8 cellular contexts compared by ENCODE assay signal in the genomic region with DNA sequence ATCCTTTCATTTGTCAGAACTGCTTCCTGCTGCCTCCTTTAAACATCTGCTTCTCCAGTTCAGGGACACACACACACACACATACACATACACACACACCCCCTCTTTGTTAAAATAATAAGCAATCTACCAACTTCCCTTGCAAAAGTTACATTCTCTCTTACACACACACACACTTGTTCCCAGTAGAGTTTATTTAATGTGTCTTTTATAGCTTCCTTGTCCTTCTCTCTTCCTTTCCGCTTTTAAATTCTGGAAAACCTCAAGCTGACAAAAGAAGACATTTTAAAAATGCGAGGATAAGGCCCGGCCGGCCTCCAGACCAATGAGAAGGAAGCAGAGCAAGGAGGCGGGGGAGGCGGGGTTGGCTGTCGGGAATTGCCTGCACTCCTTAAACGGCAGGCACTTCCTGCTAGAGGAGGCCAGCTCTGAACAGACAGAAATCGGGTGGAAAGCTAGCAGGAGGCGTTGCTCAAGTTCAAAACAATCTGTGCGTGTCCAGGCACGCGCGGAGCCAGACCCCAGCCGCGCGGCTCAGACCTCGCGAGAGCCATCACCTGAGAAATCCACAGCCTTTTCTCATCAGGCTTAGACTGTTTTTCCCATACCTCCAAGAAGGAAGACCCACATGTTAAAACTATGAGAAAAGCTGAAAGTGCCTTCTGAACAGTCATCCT.
DNase-seq lines count a peak whose midpoint lies in the region; ATAC-seq, FAIRE-seq and TF ChIP-seq lines count a peak whose summit lies in the region.

No MANE protein-coding gene starts in this region.

- CTCF ChIA-PET in WTC11 (lab: Charles Lee), result interaction anchor here (0.6 to 5.2 kb wide), 10 partner anchors 12 to 197 kb away, joined by 3 to 47 read pairs (median 4); a partner anchor contains a TSS

- POLR2A ChIA-PET in WTC11 (lab: Charles Lee), result interaction anchor here (1.0 to 2.3 kb wide), 3 partner anchors 10 to 146 kb away, joined by 3 to 8 read pairs (median 3); a partner anchor contains a TSS

- H3K4me3 Mint-ChIP-seq in WTC11, result peak overlapping the region; percentile 64
- peak overlapping the region; percentile 86 to 98 (median 89) for H3K4me3 Mint-ChIP-seq in immature natural killer cell

- no peak for FAIRE-seq in small intestine (lab: Jason Lieb, UNC)

- DNase-seq in A172 (ENCODE audit: low spot score) (peak; percentile 92), NCI-H2196 (lab: John Stamatoyannopoulos, UW; ENCODE audit: unreplicated experiment) (peak; percentile 89), WTC11 (ENCODE audit: low spot score) (peak; percentile 85), cardiac fibroblast (ENCODE audit: low read depth in 2 of 2) (peak; percentile 98 to 99), immature natural killer cell (peak; percentile 64 to 70 (median 69)), small intestine (peak; percentile 90)

- H3K27me3 ChIP-seq in small intestine (ENCODE audit: control insufficient read depth in 2 of 2, insufficient read depth in 2 of 2, low read length in 2 of 2), result no peaks in the 10 kb centered on the region

- H3K27ac ChIP-seq in small intestine (ENCODE audit: low read depth in 1 of 2, low read length in 1 of 2), result peak overlapping the region; percentile 53 to 95

- no peaks in the 10 kb centered on the region for H3K36me3 ChIP-seq in small intestine (ENCODE audit: control insufficient read depth in 2 of 2, insufficient read depth in 2 of 2, low read length in 2 of 2)

- no peaks in the 10 kb centered on the region for H3K9me3 ChIP-seq in small intestine (ENCODE audit: control insufficient read depth, low read depth)

- no peaks in the 10 kb centered on the region for H3K27me3 Mint-ChIP-seq in WTC11 (ENCODE audit: low read depth)
- H3K27me3 Mint-ChIP-seq in immature natural killer cell (ENCODE audit: low read depth in 3 of 3), result peaks cover 0 to 2% (median 0%) of the 10 kb centered on the region in 3 donors

- TF ChIP-seq CTCF in WTC11 (IDR thresholded peaks at IDR 0.05) (no peak), cardiac fibroblast (IDR thresholded peaks at IDR 0.05; ENCODE audit: low read depth, low read length) (no peak)

- ATAC-seq in GM18520 (IDR thresholded peaks at IDR 0.05; ENCODE audit: unreplicated experiment) (peak; percentile 92), HG03045 (IDR thresholded peaks at IDR 0.05; ENCODE audit: unreplicated experiment) (peak; percentile 94), WTC11 (peak; percentile 98)

- H3K4me3 ChIP-seq in cardiac fibroblast (replicated peaks in 1 of 2; ENCODE audit: low read depth in 2 of 2, low read length in 2 of 2), result peak overlapping the region in 1 of 2 donors; percentile 44
- H3K4me3 ChIP-seq in small intestine (ENCODE audit: low read depth in 1 of 2, low read length in 2 of 2), result peak overlapping the region; percentile 42 to 44

- no peaks in the 10 kb centered on the region for H3K36me3 Mint-ChIP-seq in WTC11
- no peaks in the 10 kb centered on the region for H3K36me3 Mint-ChIP-seq in immature natural killer cell

- H3K27ac Mint-ChIP-seq in WTC11, result peak overlapping the region; percentile 99
- peak overlapping the region; percentile 60 to 90 (median 81) for H3K27ac Mint-ChIP-seq in immature natural killer cell

- H3K4me1 Mint-ChIP-seq in WTC11 (peaks cover 39% of the 10 kb centered on the region), immature natural killer cell (peaks cover 39 to 46% of the 10 kb centered on the region in 2 donors)

- H3K9me3 Mint-ChIP-seq in WTC11, result no peaks in the 10 kb centered on the region
- H3K9me3 Mint-ChIP-seq in immature natural killer cell, result no peaks in the 10 kb centered on the region

- peaks cover 0 to 8% of the 10 kb centered on the region in 2 donors for H3K4me1 ChIP-seq in small intestine (ENCODE audit: control insufficient read depth in 2 of 2, insufficient read depth in 1 of 2, low read depth in 1 of 2, low read length in 1 of 2)

- 0 to 2% (median 1%) methylated on average over 19 of the region's 19 CpGs for WGBS in small intestine, 3 donors

TF ChIP-seq in WTC11, 78 proteins besides CTCF, POLR2A, EP300 and RAD21 (continues in another document):
- TF ChIP-seq ZNF671 (CRISPR knock-in tag; IDR thresholded peaks at IDR 0.05) (no peak), MXD4 (CRISPR knock-in tag; IDR thresholded peaks at IDR 0.05; ENCODE audit: borderline replicate concordance) (no peak), SP1 (CRISPR knock-in tag; conservative IDR thresholded peaks at IDR 0.05) (peak; percentile 41; the same call in 1 of the 2 replicates), ESRRA (CRISPR knock-in tag; IDR thresholded peaks at IDR 0.05; ENCODE audit: borderline replicate concordance) (no peak), KAT7 (CRISPR knock-in tag; IDR thresholded peaks at IDR 0.05; ENCODE audit: borderline replicate concordance) (no peak), MYBL2 (CRISPR knock-in tag; IDR thresholded peaks at IDR 0.05) (peak; percentile 46; the same call in 1 of the 2 replicates), IRF2 (CRISPR knock-in tag; IDR thresholded peaks at IDR 0.05; ENCODE audit: borderline replicate concordance, low read depth) (no peak)
- TF ChIP-seq, protein P1, sequence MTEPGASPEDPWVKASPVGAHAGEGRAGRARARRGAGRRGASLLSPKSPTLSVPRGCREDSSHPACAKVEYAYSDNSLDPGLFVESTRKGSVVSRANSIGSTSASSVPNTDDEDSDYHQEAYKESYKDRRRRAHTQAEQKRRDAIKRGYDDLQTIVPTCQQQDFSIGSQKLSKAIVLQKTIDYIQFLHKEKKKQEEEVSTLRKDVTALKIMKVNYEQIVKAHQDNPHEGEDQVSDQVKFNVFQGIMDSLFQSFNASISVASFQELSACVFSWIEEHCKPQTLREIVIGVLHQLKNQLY (CRISPR knock-in tag; IDR thresholded peaks at IDR 0.05), result no peak
- TF ChIP-seq, protein P2, sequence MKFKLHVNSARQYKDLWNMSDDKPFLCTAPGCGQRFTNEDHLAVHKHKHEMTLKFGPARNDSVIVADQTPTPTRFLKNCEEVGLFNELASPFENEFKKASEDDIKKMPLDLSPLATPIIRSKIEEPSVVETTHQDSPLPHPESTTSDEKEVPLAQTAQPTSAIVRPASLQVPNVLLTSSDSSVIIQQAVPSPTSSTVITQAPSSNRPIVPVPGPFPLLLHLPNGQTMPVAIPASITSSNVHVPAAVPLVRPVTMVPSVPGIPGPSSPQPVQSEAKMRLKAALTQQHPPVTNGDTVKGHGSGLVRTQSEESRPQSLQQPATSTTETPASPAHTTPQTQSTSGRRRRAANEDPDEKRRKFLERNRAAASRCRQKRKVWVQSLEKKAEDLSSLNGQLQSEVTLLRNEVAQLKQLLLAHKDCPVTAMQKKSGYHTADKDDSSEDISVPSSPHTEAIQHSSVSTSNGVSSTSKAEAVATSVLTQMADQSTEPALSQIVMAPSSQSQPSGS (CRISPR knock-in tag; IDR thresholded peaks at IDR 0.05; ENCODE audit: borderline replicate concordance, low read depth), result no peak
- TF ChIP-seq, protein P3, sequence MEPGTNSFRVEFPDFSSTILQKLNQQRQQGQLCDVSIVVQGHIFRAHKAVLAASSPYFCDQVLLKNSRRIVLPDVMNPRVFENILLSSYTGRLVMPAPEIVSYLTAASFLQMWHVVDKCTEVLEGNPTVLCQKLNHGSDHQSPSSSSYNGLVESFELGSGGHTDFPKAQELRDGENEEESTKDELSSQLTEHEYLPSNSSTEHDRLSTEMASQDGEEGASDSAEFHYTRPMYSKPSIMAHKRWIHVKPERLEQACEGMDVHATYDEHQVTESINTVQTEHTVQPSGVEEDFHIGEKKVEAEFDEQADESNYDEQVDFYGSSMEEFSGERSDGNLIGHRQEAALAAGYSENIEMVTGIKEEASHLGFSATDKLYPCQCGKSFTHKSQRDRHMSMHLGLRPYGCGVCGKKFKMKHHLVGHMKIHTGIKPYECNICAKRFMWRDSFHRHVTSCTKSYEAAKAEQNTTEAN (CRISPR knock-in tag; IDR thresholded peaks at IDR 0.05), result no peak
- TF ChIP-seq, protein P4, sequence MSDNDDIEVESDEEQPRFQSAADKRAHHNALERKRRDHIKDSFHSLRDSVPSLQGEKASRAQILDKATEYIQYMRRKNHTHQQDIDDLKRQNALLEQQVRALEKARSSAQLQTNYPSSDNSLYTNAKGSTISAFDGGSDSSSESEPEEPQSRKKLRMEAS (CRISPR knock-in tag; IDR thresholded peaks at IDR 0.05), result peak; percentile 61
- TF ChIP-seq, protein P5, sequence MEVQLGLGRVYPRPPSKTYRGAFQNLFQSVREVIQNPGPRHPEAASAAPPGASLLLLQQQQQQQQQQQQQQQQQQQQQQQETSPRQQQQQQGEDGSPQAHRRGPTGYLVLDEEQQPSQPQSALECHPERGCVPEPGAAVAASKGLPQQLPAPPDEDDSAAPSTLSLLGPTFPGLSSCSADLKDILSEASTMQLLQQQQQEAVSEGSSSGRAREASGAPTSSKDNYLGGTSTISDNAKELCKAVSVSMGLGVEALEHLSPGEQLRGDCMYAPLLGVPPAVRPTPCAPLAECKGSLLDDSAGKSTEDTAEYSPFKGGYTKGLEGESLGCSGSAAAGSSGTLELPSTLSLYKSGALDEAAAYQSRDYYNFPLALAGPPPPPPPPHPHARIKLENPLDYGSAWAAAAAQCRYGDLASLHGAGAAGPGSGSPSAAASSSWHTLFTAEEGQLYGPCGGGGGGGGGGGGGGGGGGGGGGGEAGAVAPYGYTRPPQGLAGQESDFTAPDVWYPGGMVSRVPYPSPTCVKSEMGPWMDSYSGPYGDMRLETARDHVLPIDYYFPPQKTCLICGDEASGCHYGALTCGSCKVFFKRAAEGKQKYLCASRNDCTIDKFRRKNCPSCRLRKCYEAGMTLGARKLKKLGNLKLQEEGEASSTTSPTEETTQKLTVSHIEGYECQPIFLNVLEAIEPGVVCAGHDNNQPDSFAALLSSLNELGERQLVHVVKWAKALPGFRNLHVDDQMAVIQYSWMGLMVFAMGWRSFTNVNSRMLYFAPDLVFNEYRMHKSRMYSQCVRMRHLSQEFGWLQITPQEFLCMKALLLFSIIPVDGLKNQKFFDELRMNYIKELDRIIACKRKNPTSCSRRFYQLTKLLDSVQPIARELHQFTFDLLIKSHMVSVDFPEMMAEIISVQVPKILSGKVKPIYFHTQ (CRISPR knock-in tag; IDR thresholded peaks at IDR 0.05), result no peak
- TF ChIP-seq, protein P6, sequence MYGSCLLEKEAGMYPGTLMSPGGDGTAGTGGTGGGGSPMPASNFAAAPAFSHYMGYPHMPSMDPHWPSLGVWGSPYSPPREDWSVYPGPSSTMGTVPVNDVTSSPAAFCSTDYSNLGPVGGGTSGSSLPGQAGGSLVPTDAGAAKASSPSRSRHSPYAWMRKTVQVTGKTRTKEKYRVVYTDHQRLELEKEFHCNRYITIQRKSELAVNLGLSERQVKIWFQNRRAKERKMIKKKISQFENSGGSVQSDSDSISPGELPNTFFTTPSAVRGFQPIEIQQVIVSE (CRISPR knock-in tag; IDR thresholded peaks at IDR 0.05; ENCODE audit: borderline replicate concordance), result no peak
